In genomic region chrX:134990475-134991473, GRCh38 we compare ENCODE assay signal across 8 cellular contexts. TPM values are rescaled to one million over a fixed set of nuclear protein-coding genes. Genes with fewer than 3 reads are reported as not detected.
DNase-seq lines count a peak whose midpoint lies in the region; ATAC-seq and TF ChIP-seq lines count a peak whose summit lies in the region.

TSS of gene SMIM10 (plus strand) at chrX:134990991. CDS start at chrX:134991096, 105 bp downstream.

- H2AFZ ChIP-seq in ACC112 (ENCODE audit: low read length, unreplicated experiment), result peak within 1 kb of the TSS; percentile 50

- peaks cover 15% of the 10 kb centered on the region for H3K79me2 ChIP-seq in ACC112 (ENCODE audit: control insufficient read depth, insufficient read depth, low read length, unreplicated experiment)

- H3K9me3 ChIP-seq in thyroid gland, result no peaks in the 10 kb centered on the region

- ATAC-seq in GM18907 (IDR thresholded peaks at IDR 0.05; ENCODE audit: unreplicated experiment) (peak; percentile 72), natural killer cell (peak; percentile 32 to 72 (median 61))
- ATAC-seq in activated T-cell treated with anti-CD3 and anti-CD28 coated beads, Interleukin-2, amount 50 U/mL, for 4 hours, result peak; percentile 72 to 80

- TF ChIP-seq POLR2A in thyroid gland (IDR thresholded peaks at IDR 0.05), result peak in 1 of 2 donors; percentile 19

- peak within 1 kb of the TSS; percentile 81 for H3K27ac ChIP-seq in ACC112 (ENCODE audit: low read depth, low read length)
- peak within 1 kb of the TSS in 1 of 3 donors; percentile 26 for H3K27ac ChIP-seq in thyroid gland

- no peak for TF ChIP-seq CTCF in natural killer cell (IDR thresholded peaks at IDR 0.05)
- TF ChIP-seq CTCF in thyroid gland (IDR thresholded peaks at IDR 0.05), result no peak

- H3K27ac Mint-ChIP-seq in natural killer cell, result peak within 1 kb of the TSS in 1 of 2 donors; percentile 49

- no peaks in the 10 kb centered on the region for H3K9me3 Mint-ChIP-seq in activated T-cell treated with anti-CD3 and anti-CD28 coated beads, Interleukin-2, amount 50 U/mL, for 4 hours
- H3K9me3 Mint-ChIP-seq in natural killer cell, result no peaks in the 10 kb centered on the region

- H3K27me3 ChIP-seq in ACC112 (ENCODE audit: insufficient read depth, low read length) (no peaks in the 10 kb centered on the region), thyroid gland (no peaks in the 10 kb centered on the region)

- H3K4me1 ChIP-seq in ACC112 (ENCODE audit: control insufficient read depth, insufficient read depth, low read length, unreplicated experiment) (peaks cover 9% of the 10 kb centered on the region), thyroid gland (no peaks in the 10 kb centered on the region)

- DNase-seq in M059J (ENCODE audit: low read depth), result peak; percentile 93
- no peak for DNase-seq in activated T-cell treated with anti-CD3 and anti-CD28 coated beads, Interleukin-2, amount 50 U/mL, for 4 hours
- peak; percentile 48 for DNase-seq in fibroblast of the conjunctiva (ENCODE audit: low read depth)
- peak; percentile 14 for DNase-seq in natural killer cell
- DNase-seq in thyroid gland, result peak; percentile 60 to 65
- no peak for DNase-seq in LoVo (ENCODE audit: low spot score)

- peaks cover 30% of the 10 kb centered on the region for H3K27me3 Mint-ChIP-seq in activated T-cell treated with anti-CD3 and anti-CD28 coated beads, Interleukin-2, amount 50 U/mL, for 4 hours (ENCODE audit: low read depth)
- H3K27me3 Mint-ChIP-seq in natural killer cell (ENCODE audit: low read depth in 2 of 2), result peaks cover 17 to 29% of the 10 kb centered on the region in 2 donors

- intact Hi-C loops in natural killer cell (cut with micrococcal nuclease) (no loop called here), thyroid gland (cut with DNase I) (no loop called here)

- WGBS in thyroid gland, 2 donors, result 20 to 31% methylated on average over 16 to 18 of the region's 49 CpGs

- H3K4me3 ChIP-seq in ACC112 (ENCODE audit: low read depth, low read length) (peak within 1 kb of the TSS; percentile 87), thyroid gland (replicated peaks in 1 of 3) (peak within 1 kb of the TSS in 1 of 3 donors; percentile 23)

- H3K36me3 Mint-ChIP-seq in activated T-cell treated with anti-CD3 and anti-CD28 coated beads, Interleukin-2, amount 50 U/mL, for 4 hours (ENCODE audit: insufficient read depth), result no peaks in the 10 kb centered on the region
- no peaks in the 10 kb centered on the region for H3K36me3 Mint-ChIP-seq in natural killer cell

- H3K36me3 ChIP-seq in ACC112 (ENCODE audit: insufficient read depth, low read length), result no peaks in the 10 kb centered on the region
- no peaks in the 10 kb centered on the region for H3K36me3 ChIP-seq in thyroid gland

- H3K4me1 Mint-ChIP-seq in activated T-cell treated with anti-CD3 and anti-CD28 coated beads, Interleukin-2, amount 50 U/mL, for 4 hours (ENCODE audit: low read depth), result peaks cover 9% of the 10 kb centered on the region
- peaks cover 0 to 9% of the 10 kb centered on the region in 2 donors for H3K4me1 Mint-ChIP-seq in natural killer cell

- peak within 1 kb of the TSS; percentile 62 for H3K4me3 Mint-ChIP-seq in activated T-cell treated with anti-CD3 and anti-CD28 coated beads, Interleukin-2, amount 50 U/mL, for 4 hours
- H3K4me3 Mint-ChIP-seq in natural killer cell, result peak within 1 kb of the TSS; percentile 55

RNA-seq across cellular contexts. Expression of gene SMIM10, which starts in this region (rescaled TPM):
- 12.6 and 13.4 TPM in 2 replicates for total RNA-seq in M059J (2014; rRNA removed; shearing (Covaris generic))
- under 1 TPM; 0.43 to 0.86 (median 0.53) TPM for total RNA-seq in activated T-cell treated with anti-CD3 and anti-CD28 coated beads, Interleukin-2, amount 50 U/mL, for 4 hours
- under 1 TPM in 1 of 3 donors, not detected in 2; 0.16 TPM for total RNA-seq in natural killer cell
- total RNA-seq in thyroid gland, result 1 to 10 TPM; 1.8 to 7.5 (median 6.3) TPM

Comparison
In these comparisons a context has a peak if more than half of its experiments do, and no peak if none do; other contexts are left out.
1. Peak in ATAC-seq in activated T-cell treated with anti-CD3 and anti-CD28 coated beads, Interleukin-2, amount 50 U/mL, for 4 hours; RNA of the gene not detected or under 1 TPM.
2. Peak in DNase-seq and ATAC-seq in natural killer cell; RNA of the gene not detected or under 1 TPM.
3. DNase-seq: peak in M059J (single experiment), fibroblast of the conjunctiva (single experiment) and thyroid gland (2 of 2); none in activated T-cell treated with anti-CD3 and anti-CD28 coated beads, Interleukin-2, amount 50 U/mL, for 4 hours (single experiment) and LoVo (single experiment).
4. Peak in every context shown above with its lines, with median percentiles within 50 percentile points of each other: ATAC-seq.